In the genomic region with DNA sequence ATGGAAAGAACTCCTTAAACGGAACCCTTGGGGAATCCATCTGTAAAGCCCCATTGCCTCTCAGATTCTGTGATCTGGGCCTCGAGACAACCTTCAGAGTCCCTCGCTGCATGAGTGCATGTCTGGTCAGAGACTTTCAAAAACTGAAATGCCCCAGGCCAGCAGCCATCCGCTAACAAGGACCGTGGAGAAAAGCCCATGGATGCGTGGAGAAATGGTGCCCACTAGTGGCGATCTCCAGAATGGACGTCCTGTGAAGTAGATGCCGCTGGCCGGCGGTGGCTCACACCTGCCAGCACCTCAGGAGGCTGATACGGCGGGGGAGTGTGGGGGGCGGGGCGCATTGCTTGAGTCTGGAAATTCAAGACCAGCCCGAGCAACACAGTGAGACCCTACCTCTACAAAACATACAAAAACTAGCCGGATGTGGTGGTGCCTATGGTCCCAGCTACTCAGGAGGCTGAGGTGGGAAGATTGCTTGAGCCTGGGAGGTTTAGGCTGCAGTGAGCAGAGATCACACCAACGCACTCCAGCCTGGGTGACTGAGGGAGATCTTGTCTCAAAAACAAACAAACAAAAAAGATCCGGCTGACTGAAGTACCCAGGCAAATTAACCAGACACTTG, we compare ENCODE assay signal across 9 cellular contexts. TPM values are rescaled to one million over a fixed set of nuclear protein-coding genes. Genes with fewer than 3 reads are reported as not detected.
DNase-seq lines count a peak whose midpoint lies in the region; ATAC-seq and TF ChIP-seq lines count a peak whose summit lies in the region.
"Had no signal": no experiment of that assay in that cellular context is flagged by ENCODE, and none has a peak within 500 bp of the region (broad histone marks: within the 10 kb centered on the region; RNA-seq: fewer than 3 reads in every experiment).

No MANE protein-coding gene starts in this region.

- in situ Hi-C loops in KBM-7 (cut with MboI; ENCODE audit: low pct_unique_long_range_greater_than_20kb, low sequenced_read_pairs) = no loop called here

- H3K27me3 ChIP-seq in Peyer's patch (no peaks in the 10 kb centered on the region), stomach (peaks cover 0 to 39% (median 29%) of the 10 kb centered on the region in 3 donors)

- no peak overlapping the region for H3K27ac Mint-ChIP-seq in activated T-cell treated with anti-CD3 and anti-CD28 coated beads, Interleukin-2, amount 50 U/mL, for 72 hours
- H3K27ac Mint-ChIP-seq in neural crest cell (ENCODE audit: unreplicated experiment) = no peak overlapping the region

- H3K9me3 ChIP-seq in Peyer's patch (no peaks in the 10 kb centered on the region), stomach (no peaks in the 10 kb centered on the region)

- H3K36me3 Mint-ChIP-seq in activated T-cell treated with anti-CD3 and anti-CD28 coated beads, Interleukin-2, amount 50 U/mL, for 72 hours (ENCODE audit: insufficient read depth in 2 of 2) = peaks cover 1 to 2% of the 10 kb centered on the region in 2 donors
- no peaks in the 10 kb centered on the region for H3K36me3 Mint-ChIP-seq in neural crest cell (ENCODE audit: low read depth)

- H3K4me3 ChIP-seq in Peyer's patch = no peak overlapping the region
- no peak overlapping the region for H3K4me3 ChIP-seq in stomach

- TF ChIP-seq EP300 in stomach (IDR thresholded peaks at IDR 0.05) = no peak

- H3K9me3 Mint-ChIP-seq in activated T-cell treated with anti-CD3 and anti-CD28 coated beads, Interleukin-2, amount 50 U/mL, for 72 hours = peaks cover 0 to 2% of the 10 kb centered on the region in 2 donors
- H3K9me3 Mint-ChIP-seq in neural crest cell = no peaks in the 10 kb centered on the region

- peaks cover 63% of the 10 kb centered on the region for H3K4me1 Mint-ChIP-seq in activated T-cell treated with anti-CD3 and anti-CD28 coated beads, Interleukin-2, amount 50 U/mL, for 72 hours (ENCODE audit: low read depth)
- H3K4me1 Mint-ChIP-seq in neural crest cell = peaks cover 29% of the 10 kb centered on the region

- ATAC-seq in GM21423 (IDR thresholded peaks at IDR 0.05; ENCODE audit: unreplicated experiment) = peak; percentile 81
- peak; percentile 94 to 97 for ATAC-seq in activated T-cell treated with anti-CD3 and anti-CD28 coated beads, Interleukin-2, amount 50 U/mL, for 72 hours (replicated peaks in 1 of 2)

- no peak overlapping the region for H3K27ac ChIP-seq in Peyer's patch
- H3K27ac ChIP-seq in stomach = no peak overlapping the region
- H3K27ac ChIP-seq: epithelial cell of prostate had no signal

- peaks cover 0 to 6% (median 0%) of the 10 kb centered on the region in 4 donors for H3K4me1 ChIP-seq in Peyer's patch
- peaks cover 0 to 20% (median 6%) of the 10 kb centered on the region in 4 donors for H3K4me1 ChIP-seq in stomach

- WGBS in stomach, 5 donors = 2 to 5% (median 4%) methylated on average over 19 of the region's 19 CpGs

- TF ChIP-seq POLR2A in Peyer's patch (IDR thresholded peaks at IDR 0.05) (no peak), stomach (IDR thresholded peaks at IDR 0.05) (no peak)

- no peaks in the 10 kb centered on the region for H3K27me3 Mint-ChIP-seq in activated T-cell treated with anti-CD3 and anti-CD28 coated beads, Interleukin-2, amount 50 U/mL, for 72 hours (ENCODE audit: low read depth)
- H3K27me3 Mint-ChIP-seq in neural crest cell (ENCODE audit: low read depth) = peaks cover 35% of the 10 kb centered on the region

- intact Hi-C loops in stomach (cut with DNase I; ENCODE audit: low total_unique reads) = loop anchor here (5.0 kb wide), 1 partner anchor 275 kb away; no protein-coding TSS in a partner anchor

- H3K4me3 Mint-ChIP-seq in activated T-cell treated with anti-CD3 and anti-CD28 coated beads, Interleukin-2, amount 50 U/mL, for 72 hours = peak overlapping the region in 1 of 2 donors; percentile 31
- peak overlapping the region; percentile 29 for H3K4me3 Mint-ChIP-seq in neural crest cell

- peak; percentile 82 for DNase-seq in D341Med (ENCODE audit: low spot score)
- peak; percentile 86 for DNase-seq in KBM-7
- DNase-seq in Peyer's patch = peak; percentile 86 to 96 (median 89)
- peak; percentile 86 to 90 for DNase-seq in activated T-cell treated with anti-CD3 and anti-CD28 coated beads, Interleukin-2, amount 50 U/mL, for 72 hours
- DNase-seq in fibroblast of peridontal ligament (ENCODE audit: extremely low read depth) = peak; percentile 87
- peak; percentile 93 for DNase-seq in neural crest cell (ENCODE audit: low read depth, low spot score)
- peak; percentile 94 for DNase-seq in stomach

- TF ChIP-seq CTCF in Peyer's patch (IDR thresholded peaks at IDR 0.05) (peak; percentile 88 to 98 (median 96)), neural crest cell (conservative IDR thresholded peaks at IDR 0.05) (peak; percentile 88), stomach (IDR thresholded peaks at IDR 0.05) (peak in 6 of 7 experiments; percentile 59 to 95 (median 92))

- H3K36me3 ChIP-seq in Peyer's patch (no peaks in the 10 kb centered on the region), stomach (no peaks in the 10 kb centered on the region)

RNA-seq across cellular contexts. Expression of gene CDC16, which starts 7.9 kb away (rescaled TPM):
- total RNA-seq in Peyer's patch (100 to 1,000 TPM in 1 of 4 donors, 10 to 100 TPM in 3; 50.1 to 149 (median 69.7) TPM), neural crest cell (72.4 and 80.2 TPM in 2 replicates), stomach (10 to 100 TPM; 63.0 to 98.5 (median 83.9) TPM)
- total RNA-seq in activated T-cell treated with anti-CD3 and anti-CD28 coated beads, Interleukin-2, amount 50 U/mL, for 72 hours = 10 to 100 TPM; 75.1 to 99.4 TPM
- polyA plus RNA-seq in stomach = 10 to 100 TPM; 49.3 to 51.4 (median 50.4) TPM

RNA-seq across cellular contexts. Expression of gene CFAP97D2, which starts 47.8 kb away (rescaled TPM):
- total RNA-seq in Peyer's patch = not detected
- total RNA-seq in activated T-cell treated with anti-CD3 and anti-CD28 coated beads, Interleukin-2, amount 50 U/mL, for 72 hours = 1 to 10 TPM in 1 of 2 donors, under 1 TPM in 1; 0.36 to 1.1 TPM
- not detected in 2 replicates for total RNA-seq in neural crest cell
- not detected for total RNA-seq in stomach
- polyA plus RNA-seq in stomach = not detected

RNA-seq across cellular contexts. Expression of gene UPF3A, which starts 54.6 kb away (rescaled TPM):
- 10 to 100 TPM; 28.9 to 85.8 (median 33.4) TPM for total RNA-seq in Peyer's patch
- 10 to 100 TPM; 66.4 to 81.5 TPM for total RNA-seq in activated T-cell treated with anti-CD3 and anti-CD28 coated beads, Interleukin-2, amount 50 U/mL, for 72 hours
- total RNA-seq in neural crest cell = 84.7 and 89.5 TPM in 2 replicates
- total RNA-seq in stomach = 100 to 1,000 TPM in 1 of 5 donors, 10 to 100 TPM in 4; 20.4 to 186 (median 43.0) TPM
- 100 to 1,000 TPM in 1 of 3 donors, 10 to 100 TPM in 2; 39.5 to 136 (median 43.7) TPM for polyA plus RNA-seq in stomach
